ENCODE assay signal across 10 cellular contexts in the genomic region with DNA sequence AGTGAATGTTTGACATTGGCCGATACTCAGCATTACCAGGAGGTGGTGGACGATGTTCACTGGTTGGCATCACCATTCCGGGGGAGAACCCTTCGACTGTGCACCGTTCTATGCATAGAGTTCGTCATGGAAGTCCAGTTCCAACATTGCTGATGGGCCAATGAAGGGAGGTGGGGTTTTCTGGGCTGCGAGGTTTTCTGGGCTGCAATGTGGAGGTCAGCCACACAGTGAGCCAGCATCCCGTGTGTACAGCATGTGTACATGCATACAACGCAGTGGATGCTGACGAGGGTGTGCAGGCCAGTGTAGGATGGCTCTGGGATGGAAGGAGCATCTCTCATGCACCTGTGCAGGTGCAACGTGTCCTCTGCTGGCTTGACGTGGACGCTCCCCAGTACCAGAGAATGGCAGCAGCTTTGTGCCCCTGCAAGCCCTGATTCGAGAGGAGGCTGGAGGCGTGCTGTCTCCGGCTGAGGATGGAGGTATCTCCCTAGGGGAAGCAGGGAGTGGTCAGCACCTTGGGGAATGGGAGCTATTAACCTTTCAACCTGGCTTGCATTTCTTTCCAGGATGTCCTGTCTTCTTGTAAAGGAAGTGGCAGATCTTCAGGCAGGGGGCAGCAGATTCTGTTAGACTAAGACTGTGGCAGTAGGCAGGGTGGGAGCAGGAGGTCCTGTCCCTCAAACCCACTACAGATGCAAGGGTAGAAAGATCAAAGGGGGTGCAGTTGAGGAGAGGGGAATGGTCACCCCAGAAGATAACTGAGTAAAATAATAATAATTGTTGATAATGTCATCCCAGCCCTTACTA.
A peak's percentile ranks its signal among the peaks of the same experiment; 100 is the strongest.
DNase-seq lines count a peak whose midpoint lies in the region; ATAC-seq and TF ChIP-seq lines count a peak whose summit lies in the region.
"Had no signal": no experiment of that assay in that cellular context is flagged by ENCODE, and none has a peak within 500 bp of the region (broad histone marks: within the 10 kb centered on the region; RNA-seq: fewer than 3 reads in every experiment).

No MANE protein-coding gene starts in this region.

- H3K4me3 Mint-ChIP-seq in GM23338 (no peak overlapping the region; the same call in 2 of the 3 replicates), glutamatergic neuron (ENCODE audit: unreplicated experiment) (peak overlapping the region; percentile 11)

- DNase-seq in GM23338 (ENCODE audit: low spot score), result peak; percentile 31
- DNase-seq in SK-MEL-5 (ENCODE audit: low read depth, low spot score), result peak; percentile 8
- no peak for DNase-seq in glutamatergic neuron
- peak; percentile 37 for DNase-seq in sciatic nerve (ENCODE audit: low spot score)
- DNase-seq in smooth muscle cell (lab: John Stamatoyannopoulos, UW; ENCODE audit: unreplicated experiment), result no peak
- DNase-seq in PC-9, result no peak
- DNase-seq: Caco-2, NCI-H2171 had no signal

- TF ChIP-seq CTCF in GM23338 (conservative IDR thresholded peaks at IDR 0.05; ENCODE audit: low read depth in 2 of 2), result peak; percentile 27 to 59; a peak in 3 of 4 replicates
- TF ChIP-seq CTCF in glutamatergic neuron (IDR thresholded peaks at IDR 0.05; ENCODE audit: partially characterized antibody, unreplicated experiment), result no peak
- TF ChIP-seq CTCF in smooth muscle cell (IDR thresholded peaks at IDR 0.05; ENCODE audit: borderline replicate concordance, insufficient read depth, poor library complexity, severe bottlenecking), result no peak
- no peak for TF ChIP-seq CTCF in PC-9 (conservative IDR thresholded peaks at IDR 0.05)

- H3K9me3 ChIP-seq in smooth muscle cell (replicated peaks; ENCODE audit: low read depth) (no peaks in the 10 kb centered on the region), PC-9 (ENCODE audit: insufficient read depth, low read depth) (no peaks in the 10 kb centered on the region)
- H3K9me3 ChIP-seq: Caco-2, prostate gland had no signal

- H3F3A ChIP-seq in GM23338 (replicated peaks; ENCODE audit: low read depth) (no peaks in the 10 kb centered on the region), smooth muscle cell (ENCODE audit: low read depth) (no peaks in the 10 kb centered on the region), PC-9 (ENCODE audit: insufficient read depth, low read depth) (no peaks in the 10 kb centered on the region)

- H2AFZ ChIP-seq in GM23338 (no peak overlapping the region), smooth muscle cell (ENCODE audit: low read depth) (no peak overlapping the region), PC-9 (no peak overlapping the region)

- H3K27ac Mint-ChIP-seq in GM23338 (no peak overlapping the region), glutamatergic neuron (ENCODE audit: unreplicated experiment) (no peak overlapping the region)

- H3K27me3 Mint-ChIP-seq in GM23338 (ENCODE audit: insufficient read depth, low read depth, poor library complexity) (peaks cover 9% of the 10 kb centered on the region), glutamatergic neuron (ENCODE audit: unreplicated experiment) (peaks cover under 1% of the 10 kb centered on the region)

- 0 out of 2 replicates have a peak, but pooled peaks cover 3% of the 10 kb centered on the region for H3K4me1 ChIP-seq in GM23338 (ENCODE audit: insufficient read depth)
- H3K4me1 ChIP-seq in smooth muscle cell (ENCODE audit: low read depth), result peaks cover 3% of the 10 kb centered on the region
- no peaks in the 10 kb centered on the region for H3K4me1 ChIP-seq in PC-9 (replicated peaks; ENCODE audit: insufficient read depth)
- H3K4me1 ChIP-seq: Caco-2, prostate gland had no signal

- H3K9me2 ChIP-seq in GM23338 (ENCODE audit: insufficient read depth), result no peaks in the 10 kb centered on the region
- no peaks in the 10 kb centered on the region for H3K9me2 ChIP-seq in PC-9 (ENCODE audit: insufficient read depth)

- no TSS peak for BruUV-seq in PC-9 (replicated peaks; lab: Mats Ljungman, UMichigan)

- H3K4me1 Mint-ChIP-seq in GM23338 (peaks cover 22% of the 10 kb centered on the region; the same call in 2 of the 3 replicates), glutamatergic neuron (ENCODE audit: low read depth, unreplicated experiment) (peaks cover 5% of the 10 kb centered on the region)

- intact Hi-C loops in sciatic nerve (cut with DNase I) (no loop called here), PC-9 (cut with micrococcal nuclease; ENCODE audit: unreplicated experiment) (no loop called here)

- CTCF ChIA-PET in PC-9 (lab: Charles Lee), result no interaction called here

- H3K9ac ChIP-seq in smooth muscle cell (ENCODE audit: low read depth), result no peak overlapping the region

- H3K27me3 ChIP-seq in GM23338 (ENCODE audit: insufficient read depth), result 0 out of 2 replicates have a peak, but pooled peaks cover 6% of the 10 kb centered on the region
- H3K27me3 ChIP-seq in smooth muscle cell (ENCODE audit: low read depth), result peaks cover 14% of the 10 kb centered on the region
- peaks cover 51% of the 10 kb centered on the region for H3K27me3 ChIP-seq in PC-9 (ENCODE audit: insufficient read depth, low read depth)

- H3K79me2 ChIP-seq in GM23338 (replicated peaks; ENCODE audit: insufficient read depth) (no peaks in the 10 kb centered on the region), smooth muscle cell (ENCODE audit: low read depth) (no peaks in the 10 kb centered on the region), PC-9 (ENCODE audit: low read depth) (no peaks in the 10 kb centered on the region)

- H4K20me1 ChIP-seq in GM23338 (replicated peaks; ENCODE audit: insufficient read depth), result no peaks in the 10 kb centered on the region
- H4K20me1 ChIP-seq in smooth muscle cell (ENCODE audit: low read depth), result no peaks in the 10 kb centered on the region
- H4K20me1 ChIP-seq in PC-9 (ENCODE audit: insufficient read depth), result no peaks in the 10 kb centered on the region

- ATAC-seq in GM23338 (peak; percentile 19; the same call in 2 of the 3 replicates), sciatic nerve (no peak), GM19463 (IDR thresholded peaks at IDR 0.05; ENCODE audit: unreplicated experiment) (no peak)

- H3K36me3 Mint-ChIP-seq in GM23338 (ENCODE audit: low read depth) (no peaks in the 10 kb centered on the region), glutamatergic neuron (ENCODE audit: unreplicated experiment) (no peaks in the 10 kb centered on the region)

- POLR2A ChIA-PET in PC-9 (lab: Charles Lee; ENCODE audit: unreplicated experiment), result no interaction called here

- no peaks in the 10 kb centered on the region; the same call in 2 of the 3 replicates for H3K9me3 Mint-ChIP-seq in GM23338
- peaks cover 6% of the 10 kb centered on the region for H3K9me3 Mint-ChIP-seq in glutamatergic neuron (ENCODE audit: unreplicated experiment)

- peak overlapping the region; percentile 47; the same call in 1 of the 2 replicates for H3K4me3 ChIP-seq in GM23338
- H3K4me3 ChIP-seq in smooth muscle cell, result no peak overlapping the region
- H3K4me3 ChIP-seq in PC-9, result no peak overlapping the region

- H3K27ac ChIP-seq in GM23338 (ENCODE audit: low read depth) (no peak overlapping the region), smooth muscle cell (ENCODE audit: low read depth) (no peak overlapping the region), PC-9 (no peak overlapping the region)
- H3K27ac ChIP-seq: prostate gland had no signal

- in situ Hi-C loops in SK-MEL-5 (cut with HindIII; ENCODE audit: low pct_unique_long_range_greater_than_20kb, low sequenced_read_pairs), result no loop called here

- 89% methylated on average over 16 of the region's 16 CpGs for WGBS in smooth muscle cell (ENCODE audit: low lambda C conversion rate)

- peak overlapping the region; percentile 81; the same call in 1 of the 2 replicates for H3K4me2 ChIP-seq in GM23338
- H3K4me2 ChIP-seq in smooth muscle cell, result no peak overlapping the region
- no peak overlapping the region for H3K4me2 ChIP-seq in PC-9

- H3K36me3 ChIP-seq in GM23338 (ENCODE audit: insufficient read depth) (no peaks in the 10 kb centered on the region), smooth muscle cell (ENCODE audit: low read depth) (no peaks in the 10 kb centered on the region), PC-9 (ENCODE audit: low read depth) (no peaks in the 10 kb centered on the region)
- H3K36me3 ChIP-seq: prostate gland had no signal

TF ChIP-seq in GM23338, 12 proteins besides CTCF, POLR2A, EP300 and RAD21 (continues in another document):
- TF ChIP-seq EZH2phosphoT487 (IDR thresholded peaks at IDR 0.05; ENCODE audit: unreplicated experiment) (no peak), CREB1 (CRISPR knock-in tag; IDR thresholded peaks at IDR 0.05; ENCODE audit: low read depth) (no peak), ZNF331 (CRISPR knock-in tag; IDR thresholded peaks at IDR 0.05; ENCODE audit: low read depth) (no peak), JUNB (IDR thresholded peaks at IDR 0.05; ENCODE audit: unreplicated experiment) (no peak)
- TF ChIP-seq, protein P1, sequence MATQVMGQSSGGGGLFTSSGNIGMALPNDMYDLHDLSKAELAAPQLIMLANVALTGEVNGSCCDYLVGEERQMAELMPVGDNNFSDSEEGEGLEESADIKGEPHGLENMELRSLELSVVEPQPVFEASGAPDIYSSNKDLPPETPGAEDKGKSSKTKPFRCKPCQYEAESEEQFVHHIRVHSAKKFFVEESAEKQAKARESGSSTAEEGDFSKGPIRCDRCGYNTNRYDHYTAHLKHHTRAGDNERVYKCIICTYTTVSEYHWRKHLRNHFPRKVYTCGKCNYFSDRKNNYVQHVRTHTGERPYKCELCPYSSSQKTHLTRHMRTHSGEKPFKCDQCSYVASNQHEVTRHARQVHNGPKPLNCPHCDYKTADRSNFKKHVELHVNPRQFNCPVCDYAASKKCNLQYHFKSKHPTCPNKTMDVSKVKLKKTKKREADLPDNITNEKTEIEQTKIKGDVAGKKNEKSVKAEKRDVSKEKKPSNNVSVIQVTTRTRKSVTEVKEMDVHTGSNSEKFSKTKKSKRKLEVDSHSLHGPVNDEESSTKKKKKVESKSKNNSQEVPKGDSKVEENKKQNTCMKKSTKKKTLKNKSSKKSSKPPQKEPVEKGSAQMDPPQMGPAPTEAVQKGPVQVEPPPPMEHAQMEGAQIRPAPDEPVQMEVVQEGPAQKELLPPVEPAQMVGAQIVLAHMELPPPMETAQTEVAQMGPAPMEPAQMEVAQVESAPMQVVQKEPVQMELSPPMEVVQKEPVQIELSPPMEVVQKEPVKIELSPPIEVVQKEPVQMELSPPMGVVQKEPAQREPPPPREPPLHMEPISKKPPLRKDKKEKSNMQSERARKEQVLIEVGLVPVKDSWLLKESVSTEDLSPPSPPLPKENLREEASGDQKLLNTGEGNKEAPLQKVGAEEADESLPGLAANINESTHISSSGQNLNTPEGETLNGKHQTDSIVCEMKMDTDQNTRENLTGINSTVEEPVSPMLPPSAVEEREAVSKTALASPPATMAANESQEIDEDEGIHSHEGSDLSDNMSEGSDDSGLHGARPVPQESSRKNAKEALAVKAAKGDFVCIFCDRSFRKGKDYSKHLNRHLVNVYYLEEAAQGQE (IDR thresholded peaks at IDR 0.05; ENCODE audit: unreplicated experiment), result no peak

Comparison
In these comparisons a context has a peak if more than half of its experiments do, and no peak if none do; other contexts are left out.
1. DNase-seq: peak in GM23338 (single experiment), SK-MEL-5 (single experiment) and sciatic nerve (single experiment); none in glutamatergic neuron (single experiment), smooth muscle cell (single experiment) and PC-9 (0 of 2).
2. CTCF ChIP-seq: peak in GM23338 (2 of 2); none in glutamatergic neuron (single experiment), smooth muscle cell (single experiment) and PC-9 (single experiment).